Comparison of ENCODE assay signal across 24 cellular contexts in the genomic region with DNA sequence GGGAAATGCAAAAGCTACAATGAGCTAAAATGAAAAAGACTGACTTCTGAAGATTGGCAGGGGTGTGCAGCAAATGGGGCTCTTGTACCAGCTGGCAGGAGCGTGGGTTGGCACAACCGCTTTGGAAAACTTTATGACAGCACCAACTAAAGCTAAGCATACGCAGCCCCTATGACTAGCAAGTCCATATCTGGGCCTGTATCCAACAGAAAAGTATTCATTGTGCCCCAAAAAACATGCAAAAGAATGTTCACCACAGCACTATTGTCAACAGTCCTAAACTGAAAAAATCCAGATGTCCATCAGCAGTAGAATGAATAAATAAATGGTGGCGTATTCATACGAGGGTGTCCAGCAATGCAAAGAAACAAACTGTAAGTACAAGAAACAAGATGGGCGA. TPM values are rescaled to one million over a fixed set of nuclear protein-coding genes. Genes with fewer than 3 reads are reported as not detected.
DNase-seq lines count a peak whose midpoint lies in the region; ATAC-seq and TF ChIP-seq lines count a peak whose summit lies in the region.
"Had no signal": no experiment of that assay in that cellular context is flagged by ENCODE, and none has a peak within 500 bp of the region (broad histone marks: within the 10 kb centered on the region; RNA-seq: fewer than 3 reads in every experiment).

No MANE protein-coding gene starts in this region.

- H3K27me3 ChIP-seq in sigmoid colon: no peaks in the 10 kb centered on the region
- H3K27me3 ChIP-seq in CD4-positive, alpha-beta memory T cell (ENCODE audit: insufficient read depth, low read length): no peaks in the 10 kb centered on the region
- H3K27me3 ChIP-seq: breast epithelium, heart left ventricle had no signal

- no peaks in the 10 kb centered on the region for H3K36me3 ChIP-seq in sigmoid colon
- H3K36me3 ChIP-seq in CD4-positive, alpha-beta memory T cell (ENCODE audit: insufficient read depth, low read length): no peaks in the 10 kb centered on the region
- H3K36me3 ChIP-seq: breast epithelium, HAP-1, heart left ventricle, WERI-Rb-1 had no signal

- peaks cover 0 to 6% (median 0%) of the 10 kb centered on the region in 4 donors for H3K4me1 Mint-ChIP-seq in CD4-positive, alpha-beta memory T cell
- H3K4me1 Mint-ChIP-seq: memory B cell; stimulated activated effector memory CD8-positive, alpha-beta T cell treated with anti-CD3 and anti-CD28 coated beads, Interleukin-12 subunit alpha, Interleukin-12 subunit beta, amount 100 ng/mL, for 72 hours had no signal

- peak overlapping the region in 3 of 4 donors; percentile 77 to 84 (median 83) for H3K27ac ChIP-seq in sigmoid colon
- no peak overlapping the region for H3K27ac ChIP-seq in CD4-positive, alpha-beta memory T cell (ENCODE audit: low read depth, low read length)
- H3K27ac ChIP-seq: WERI-Rb-1 had no signal

- 76 to 83% methylated on average over 6 of the region's 6 CpGs for WGBS in sigmoid colon, 2 donors

- no peak for ATAC-seq in HG03442 (IDR thresholded peaks at IDR 0.05; ENCODE audit: unreplicated experiment)
- ATAC-seq: esophagus mucosa; heart left ventricle; stimulated activated effector memory CD8-positive, alpha-beta T cell treated with anti-CD3 and anti-CD28 coated beads, Interleukin-12 subunit alpha, Interleukin-12 subunit beta, amount 100 ng/mL, for 72 hours had no signal

- H3K9me3 ChIP-seq in sigmoid colon: no peaks in the 10 kb centered on the region
- H3K9me3 ChIP-seq in CD4-positive, alpha-beta memory T cell (ENCODE audit: control insufficient read depth in 1 of 2, low read length in 2 of 2): no peaks in the 10 kb centered on the region
- H3K9me3 ChIP-seq: breast epithelium, HAP-1, heart left ventricle had no signal

- no peak for TF ChIP-seq EP300 in sigmoid colon (IDR thresholded peaks at IDR 0.05)

- no peak overlapping the region for H3K27ac Mint-ChIP-seq in CD4-positive, alpha-beta memory T cell
- H3K27ac Mint-ChIP-seq: activated CD4-positive, alpha-beta memory T cell treated with anti-CD3 and anti-CD28 coated beads, Interleukin-2, amount 10 ng/mL, durations not matched to agents 7 days and 5 days; activated T-cell treated with anti-CD3 and anti-CD28 coated beads, Interleukin-2, amount 50 U/mL, for 24 hours; memory B cell; stimulated activated effector memory CD8-positive, alpha-beta T cell treated with anti-CD3 and anti-CD28 coated beads, Interleukin-12 subunit alpha, Interleukin-12 subunit beta, amount 100 ng/mL, for 72 hours; T-helper 1 cell treated with Interleukin-12 subunit alpha and Interleukin-12 subunit beta and Interleukin-4 antibody, amounts not matched to agents 30 μg/mL and 1 μg/mL, for 36 hours had no signal

- peaks cover 12% of the 10 kb centered on the region in 2 donors for H3K27me3 Mint-ChIP-seq in CD4-positive, alpha-beta memory T cell

- POLR2A ChIA-PET in CD4-positive, alpha-beta memory T cell (lab: Charles Lee; ENCODE audit: partially characterized antibody): no interaction called here

- DNase-seq in Ammon's horn (ENCODE audit: low spot score): peak; percentile 41
- peak; percentile 66 for DNase-seq in amniotic epithelial cell (ENCODE audit: low read depth)
- DNase-seq in fibroblast of the aortic adventitia (ENCODE audit: low read depth): peak; percentile 89
- peak; percentile 84 for DNase-seq in sigmoid colon
- no peak for DNase-seq in D341Med (ENCODE audit: low spot score)
- DNase-seq in stimulated activated naive CD4-positive, alpha-beta T cell (lab: John Stamatoyannopoulos, UW): no peak
- no peak for DNase-seq in CD4-positive, alpha-beta memory T cell
- DNase-seq: activated CD4-positive, alpha-beta memory T cell treated with anti-CD3 and anti-CD28 coated beads, Interleukin-2, amount 10 ng/mL, durations not matched to agents 7 days and 5 days; activated naive CD4-positive, alpha-beta T cell treated with anti-CD3 and anti-CD28 coated beads, Interleukin-2, amount 50 U/mL, for 16 hours; activated T-cell treated with anti-CD3 and anti-CD28 coated beads, Interleukin-2, amount 50 U/mL, for 24 hours; DND-41; heart left ventricle; Karpas-422; NCI-H2107; NCI-H526 treated with DMSO at 0.1 percent for 48 hours; retina; WERI-Rb-1 had no signal

- H3K4me1 ChIP-seq in sigmoid colon: peaks cover 0 to 64% (median 51%) of the 10 kb centered on the region in 4 donors
- no peaks in the 10 kb centered on the region for H3K4me1 ChIP-seq in CD4-positive, alpha-beta memory T cell (ENCODE audit: insufficient read depth, low read length)
- H3K4me1 ChIP-seq: HAP-1 had no signal

- H3K4me3 ChIP-seq in fibroblast of the aortic adventitia (ENCODE audit: low read depth, low read length) (no peak overlapping the region), sigmoid colon (no peak overlapping the region)
- no peak overlapping the region for H3K4me3 ChIP-seq in CD4-positive, alpha-beta memory T cell (ENCODE audit: low read length in 2 of 2)
- H3K4me3 ChIP-seq: breast epithelium, HAP-1 had no signal

- no peaks in the 10 kb centered on the region for H3K9me3 Mint-ChIP-seq in CD4-positive, alpha-beta memory T cell
- H3K9me3 Mint-ChIP-seq: activated CD4-positive, alpha-beta memory T cell treated with anti-CD3 and anti-CD28 coated beads, Interleukin-2, amount 10 ng/mL, durations not matched to agents 7 days and 5 days; activated T-cell treated with anti-CD3 and anti-CD28 coated beads, Interleukin-2, amount 50 U/mL, for 24 hours; memory B cell; stimulated activated effector memory CD8-positive, alpha-beta T cell treated with anti-CD3 and anti-CD28 coated beads, Interleukin-12 subunit alpha, Interleukin-12 subunit beta, amount 100 ng/mL, for 72 hours; T-helper 1 cell treated with Interleukin-12 subunit alpha and Interleukin-12 subunit beta and Interleukin-4 antibody, amounts not matched to agents 30 μg/mL and 1 μg/mL, for 36 hours had no signal

- CTCF ChIA-PET in CD4-positive, alpha-beta memory T cell (lab: Charles Lee; ENCODE audit: partially characterized antibody): interaction anchor here (9.8 to 10.0 kb wide), 2 partner anchors 54 to 59 kb away, joined by 101 to 174 read pairs; a partner anchor contains a TSS

- TF ChIP-seq CTCF in fibroblast of the aortic adventitia (IDR thresholded peaks at IDR 0.05; ENCODE audit: insufficient read depth, low read length): no peak
- TF ChIP-seq CTCF in sigmoid colon (IDR thresholded peaks at IDR 0.05): no peak

- H3K4me3 Mint-ChIP-seq in CD4-positive, alpha-beta memory T cell: no peak overlapping the region
- H3K4me3 Mint-ChIP-seq: activated CD4-positive, alpha-beta memory T cell treated with anti-CD3 and anti-CD28 coated beads, Interleukin-2, amount 10 ng/mL, durations not matched to agents 7 days and 5 days; activated T-cell treated with anti-CD3 and anti-CD28 coated beads, Interleukin-2, amount 50 U/mL, for 24 hours; memory B cell; stimulated activated effector memory CD8-positive, alpha-beta T cell treated with anti-CD3 and anti-CD28 coated beads, Interleukin-12 subunit alpha, Interleukin-12 subunit beta, amount 100 ng/mL, for 72 hours; T-helper 1 cell treated with Interleukin-12 subunit alpha and Interleukin-12 subunit beta and Interleukin-4 antibody, amounts not matched to agents 30 μg/mL and 1 μg/mL, for 36 hours had no signal

- H3K36me3 Mint-ChIP-seq in CD4-positive, alpha-beta memory T cell: no peaks in the 10 kb centered on the region
- H3K36me3 Mint-ChIP-seq: memory B cell; stimulated activated effector memory CD8-positive, alpha-beta T cell treated with anti-CD3 and anti-CD28 coated beads, Interleukin-12 subunit alpha, Interleukin-12 subunit beta, amount 100 ng/mL, for 72 hours had no signal

- intact Hi-C loops in sigmoid colon (cut with DNase I): no loop called here
- intact Hi-C loops in CD4-positive, alpha-beta memory T cell (cut with micrococcal nuclease): no loop called here

- TF ChIP-seq POLR2A in sigmoid colon (IDR thresholded peaks at IDR 0.05): no peak

RNA-seq across cellular contexts. Expression of a gene that starts 22.6 kb away (rescaled TPM):
- total RNA-seq in fibroblast of the aortic adventitia (ENCODE audit: low replicate concordance): 16.1 and 35.1 TPM in 2 replicates
- 10 to 100 TPM; 19.9 to 54.0 (median 39.5) TPM for total RNA-seq in sigmoid colon
- polyA plus RNA-seq in sigmoid colon: 10 to 100 TPM; 15.6 to 85.1 (median 17.1) TPM
- total RNA-seq in CD4-positive, alpha-beta memory T cell: 10 to 100 TPM; 13.9 to 16.3 TPM
- polyA plus RNA-seq in CD4-positive, alpha-beta memory T cell: 1 to 10 TPM; 1.6 to 4.8 TPM

RNA-seq across cellular contexts. Expression of a gene that starts 38.3 kb away (rescaled TPM):
- total RNA-seq in fibroblast of the aortic adventitia (ENCODE audit: low replicate concordance) (not detected in 2 replicates), sigmoid colon (under 1 TPM in 1 of 4 donors, not detected in 3; 0.27 TPM)
- polyA plus RNA-seq in sigmoid colon: under 1 TPM in 1 of 3 donors, not detected in 2; 0.07 TPM
- total RNA-seq in CD4-positive, alpha-beta memory T cell: not detected
- not detected for polyA plus RNA-seq in CD4-positive, alpha-beta memory T cell
- total RNA-seq: activated CD4-positive, alpha-beta memory T cell treated with anti-CD3 and anti-CD28 coated beads, Interleukin-2, amount 10 ng/mL, durations not matched to agents 7 days and 5 days had no signal

Comparison
In these comparisons a context has a peak if more than half of its experiments do, and no peak if none do; other contexts are left out.
1. DNase-seq: peak in Ammon's horn (single experiment), amniotic epithelial cell (single experiment), fibroblast of the aortic adventitia (single experiment) and sigmoid colon (single experiment); none in D341Med (single experiment), stimulated activated naive CD4-positive, alpha-beta T cell (0 of 6) and CD4-positive, alpha-beta memory T cell (0 of 5).